Comparison of ENCODE assay signal across 9 cellular contexts in the genomic region with DNA sequence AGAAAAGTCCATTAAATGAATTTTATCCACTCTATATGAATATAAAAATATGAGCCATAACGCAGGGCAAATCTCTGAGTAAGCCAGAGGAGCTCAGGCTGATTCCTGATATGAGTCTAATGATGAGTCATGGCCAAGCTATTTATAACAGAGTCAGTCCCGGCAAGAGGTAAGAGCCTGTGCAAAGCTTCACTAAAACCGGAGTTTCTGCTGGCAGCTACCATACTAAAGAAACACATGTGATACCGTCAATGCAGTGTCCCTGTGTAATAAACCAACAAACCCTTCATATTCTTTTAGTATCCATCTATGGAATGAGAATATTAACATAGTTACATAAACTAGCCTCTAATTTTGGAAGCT.
DNase-seq lines count a peak whose midpoint lies in the region; ATAC-seq and TF ChIP-seq lines count a peak whose summit lies in the region.
"Had no signal": no experiment of that assay in that cellular context is flagged by ENCODE, and none has a peak within 500 bp of the region (broad histone marks: within the 10 kb centered on the region; RNA-seq: fewer than 3 reads in every experiment).

No MANE protein-coding gene starts in this region.

- no peaks in the 10 kb centered on the region for H3K36me3 Mint-ChIP-seq in type B pancreatic cell

- H3K27ac Mint-ChIP-seq in type B pancreatic cell: peak overlapping the region; percentile 46

- no peaks in the 10 kb centered on the region for H3K9me3 Mint-ChIP-seq in type B pancreatic cell

- POLR2A ChIA-PET in AG04450 (lab: Yijun Ruan, JAX): no interaction called here

- H3K4me3 ChIP-seq in AG04450 (ENCODE audit: low read depth, low read length): no peak overlapping the region

- DNase-seq in AG04450 (ENCODE audit: low read depth, low spot score) (peak; percentile 53), SHP77 (lab: John Stamatoyannopoulos, UW) (peak; percentile 55 to 73), glomerular endothelial cell (ENCODE audit: extremely low read depth, low read depth, low spot score) (peak; percentile 27), type B pancreatic cell (ENCODE audit: extremely low spot score, unreplicated experiment) (no peak), germinal center (ENCODE audit: low spot score) (no peak)
- DNase-seq in activated T-cell treated with anti-CD3 and anti-CD28 coated beads, Interleukin-2, amount 50 U/mL, for 1 hour: no peak

- no peak for TF ChIP-seq CTCF in AG04450 (IDR thresholded peaks at IDR 0.05; ENCODE audit: low read depth, low read length)
- TF ChIP-seq CTCF in type B pancreatic cell (conservative IDR thresholded peaks at IDR 0.05): no peak

- ATAC-seq in GM18873 (IDR thresholded peaks at IDR 0.05; ENCODE audit: low FRiP score, unreplicated experiment) (peak; percentile 71), HG03060 (IDR thresholded peaks at IDR 0.05; ENCODE audit: low read depth, unreplicated experiment) (peak; percentile 95)

- H3K27ac ChIP-seq in AG04450 (ENCODE audit: low read depth, low read length): peak overlapping the region; percentile 68
- H3K27ac ChIP-seq: HL-60 had no signal

- CTCF ChIA-PET in AG04450 (lab: Charles Lee): interaction anchor here (2.7 kb wide), 1 partner anchor 14 kb away, joined by 12 read pairs; no protein-coding TSS in a partner anchor

- H3K27me3 Mint-ChIP-seq in type B pancreatic cell: no peaks in the 10 kb centered on the region

- no peaks in the 10 kb centered on the region for H3K9me3 ChIP-seq in AG04450 (ENCODE audit: control insufficient read depth, insufficient read depth, low read length)

- H3K4me3 Mint-ChIP-seq in type B pancreatic cell: no peak overlapping the region

- H3K27me3 ChIP-seq in AG04450 (ENCODE audit: control insufficient read depth, insufficient read depth, low read length): no peaks in the 10 kb centered on the region

- H3K4me1 Mint-ChIP-seq in type B pancreatic cell (ENCODE audit: unreplicated experiment): peaks cover 10% of the 10 kb centered on the region

Comparison
In these comparisons a context has a peak if more than half of its experiments do, and no peak if none do; other contexts are left out.
1. DNase-seq: peak in AG04450 (single experiment), SHP77 (2 of 2) and glomerular endothelial cell (single experiment); none in type B pancreatic cell (single experiment), activated T-cell treated with anti-CD3 and anti-CD28 coated beads, Interleukin-2, amount 50 U/mL, for 1 hour (single experiment) and germinal center (single experiment).